ENCODE assay signal across 15 cellular contexts in the genomic region with DNA sequence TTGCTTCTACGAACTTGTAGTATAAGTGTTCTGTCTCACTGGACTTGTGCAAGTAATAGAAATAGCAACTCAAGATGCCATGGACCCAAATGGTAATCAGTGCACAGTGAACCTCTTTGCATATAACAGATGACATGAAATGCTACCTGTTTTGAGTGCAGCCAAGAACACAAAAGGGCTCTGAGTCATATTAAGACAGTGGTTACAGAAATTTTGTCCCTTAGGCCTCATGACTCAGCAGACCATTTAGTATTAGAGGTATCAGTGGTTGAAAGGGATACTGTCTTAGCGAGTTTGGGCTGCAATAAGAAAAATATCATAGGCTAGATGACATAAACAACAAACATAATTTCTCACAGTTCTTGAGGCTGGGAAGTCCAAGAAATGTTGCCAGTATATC.
A peak's percentile ranks its signal among the peaks of the same experiment; 100 is the strongest.
DNase-seq lines count a peak whose midpoint lies in the region; ATAC-seq and TF ChIP-seq lines count a peak whose summit lies in the region.
"Had no signal": no experiment of that assay in that cellular context is flagged by ENCODE, and none has a peak within 500 bp of the region (broad histone marks: within the 10 kb centered on the region; RNA-seq: fewer than 3 reads in every experiment).

No MANE protein-coding gene starts in this region.

- no peaks in the 10 kb centered on the region for H3K36me3 ChIP-seq in upper lobe of right lung
- H3K36me3 ChIP-seq: tibial artery had no signal

- H3K27ac ChIP-seq in upper lobe of right lung = no peak overlapping the region
- H3K27ac ChIP-seq: tibial artery had no signal

- H3K27ac Mint-ChIP-seq in type B pancreatic cell = no peak overlapping the region
- H3K27ac Mint-ChIP-seq: activated CD4-positive, alpha-beta T cell treated with anti-CD3 and anti-CD28 coated beads, Interleukin-2, amount 10 ng/mL, durations not matched to agents 7 days and 5 days; activated naive CD8-positive, alpha-beta T cell; effector memory CD8-positive, alpha-beta T cell; mesothelial cell of epicardium had no signal

- no peak overlapping the region for H3K4me3 ChIP-seq in epithelial cell of esophagus (ENCODE audit: low read length)
- no peak overlapping the region for H3K4me3 ChIP-seq in upper lobe of right lung
- H3K4me3 ChIP-seq: tibial artery had no signal

- H3K4me3 Mint-ChIP-seq in type B pancreatic cell = no peak overlapping the region
- H3K4me3 Mint-ChIP-seq: activated CD4-positive, alpha-beta T cell treated with anti-CD3 and anti-CD28 coated beads, Interleukin-2, amount 10 ng/mL, durations not matched to agents 7 days and 5 days; activated naive CD8-positive, alpha-beta T cell; effector memory CD8-positive, alpha-beta T cell; mesothelial cell of epicardium had no signal

- no peaks in the 10 kb centered on the region for H3K9me3 Mint-ChIP-seq in type B pancreatic cell
- H3K9me3 Mint-ChIP-seq: mesothelial cell of epicardium had no signal

- H3K27me3 Mint-ChIP-seq in type B pancreatic cell = no peaks in the 10 kb centered on the region
- H3K27me3 Mint-ChIP-seq: activated CD4-positive, alpha-beta T cell treated with anti-CD3 and anti-CD28 coated beads, Interleukin-2, amount 10 ng/mL, durations not matched to agents 7 days and 5 days; activated naive CD8-positive, alpha-beta T cell; effector memory CD8-positive, alpha-beta T cell had no signal

- ATAC-seq in GM18861 (IDR thresholded peaks at IDR 0.05; ENCODE audit: unreplicated experiment) (peak; percentile 91), GM21786 (IDR thresholded peaks at IDR 0.05; ENCODE audit: unreplicated experiment) (peak; percentile 89), HG03159 (IDR thresholded peaks at IDR 0.05; ENCODE audit: unreplicated experiment) (peak; percentile 70), upper lobe of right lung (no peak)
- ATAC-seq: effector memory CD8-positive, alpha-beta T cell had no signal

- peaks cover 4% of the 10 kb centered on the region for H3K4me1 Mint-ChIP-seq in type B pancreatic cell (ENCODE audit: unreplicated experiment)
- H3K4me1 Mint-ChIP-seq: activated CD4-positive, alpha-beta T cell treated with anti-CD3 and anti-CD28 coated beads, Interleukin-2, amount 10 ng/mL, durations not matched to agents 7 days and 5 days had no signal

- no peaks in the 10 kb centered on the region for H3K27me3 ChIP-seq in upper lobe of right lung
- H3K27me3 ChIP-seq: tibial artery had no signal

- H3K9me3 ChIP-seq in upper lobe of right lung = no peaks in the 10 kb centered on the region
- H3K9me3 ChIP-seq: tibial artery had no signal

- no peak for TF ChIP-seq CTCF in epithelial cell of esophagus (IDR thresholded peaks at IDR 0.05; ENCODE audit: insufficient read depth, low read depth, low read length, missing control alignments)
- TF ChIP-seq CTCF in upper lobe of right lung (IDR thresholded peaks at IDR 0.05) = no peak
- no peak for TF ChIP-seq CTCF in type B pancreatic cell (conservative IDR thresholded peaks at IDR 0.05)

- DNase-seq in epithelial cell of esophagus (ENCODE audit: low read depth) = peak; percentile 75
- no peak for DNase-seq in NCI-H2196 treated with DMSO at 0.1 percent for 48 hours (lab: John Stamatoyannopoulos, UW; ENCODE audit: unreplicated experiment)
- DNase-seq in upper lobe of right lung = no peak
- DNase-seq in dermis blood vessel endothelial cell = no peak
- DNase-seq in type B pancreatic cell (ENCODE audit: extremely low spot score, unreplicated experiment) = no peak
- DNase-seq: activated CD4-positive, alpha-beta T cell treated with anti-CD3 and anti-CD28 coated beads, Interleukin-2, amount 10 ng/mL, durations not matched to agents 7 days and 5 days; effector memory CD8-positive, alpha-beta T cell; NCI-H2171 treated with DMSO at 0.1 percent for 48 hours; Right ventricle myocardium superior; tibial artery had no signal

- no peaks in the 10 kb centered on the region for H3K4me1 ChIP-seq in upper lobe of right lung
- H3K4me1 ChIP-seq: tibial artery had no signal

- intact Hi-C loops in upper lobe of right lung (cut with DNase I) = no loop called here

- H3K36me3 Mint-ChIP-seq in type B pancreatic cell = no peaks in the 10 kb centered on the region
- H3K36me3 Mint-ChIP-seq: activated naive CD8-positive, alpha-beta T cell; mesothelial cell of epicardium had no signal
